In genomic region chr22:50567721-50568252, GRCh38 we compare ENCODE assay signal across 26 cellular contexts. TPM values are rescaled to one million over a fixed set of nuclear protein-coding genes. Genes with fewer than 3 reads are reported as not detected.
"Had no signal": no experiment of that assay in that cellular context is flagged by ENCODE, and none has a peak within 500 bp of the region (broad histone marks: within the 10 kb centered on the region; RNA-seq: fewer than 3 reads in every experiment).

No MANE protein-coding gene starts in this region.

- H3K4me3 Mint-ChIP-seq: activated CD8-positive, alpha-beta T cell treated with anti-CD3 and anti-CD28 coated beads for 36 hours; activated naive CD8-positive, alpha-beta T cell treated with anti-CD3 and anti-CD28 coated beads, Interleukin-2, amount 50 U/mL, for 24 hours; activated T-cell treated with anti-CD3 and anti-CD28 coated beads, Interleukin-2, amount 50 U/mL, for 72 hours; central memory CD8-positive, alpha-beta T cell; T-cell had no signal

- H3K4me3 ChIP-seq: ascending aorta, body of pancreas, SK-N-MC had no signal

- H3K9me3 Mint-ChIP-seq: activated CD8-positive, alpha-beta T cell treated with anti-CD3 and anti-CD28 coated beads for 36 hours; activated naive CD4-positive, alpha-beta T cell treated with anti-CD3 and anti-CD28 coated beads, Interleukin-2, amount 50 U/mL, for 72 hours; activated naive CD8-positive, alpha-beta T cell treated with anti-CD3 and anti-CD28 coated beads, Interleukin-2, amount 50 U/mL, for 24 hours; activated T-cell treated with anti-CD3 and anti-CD28 coated beads, Interleukin-2, amount 50 U/mL, for 72 hours; activated T-helper 2 cell treated with anti-CD3 and anti-CD28 coated beads, Interferon-gamma antibody, Interleukin-2, Interleukin-4, amounts not matched to agents 10 μg/mL and 5 μg/mL and 100 μg/mL, durations not matched to agents 14 hours and 24 hours and 36 hours; central memory CD8-positive, alpha-beta T cell; T-cell had no signal

- H3K27ac ChIP-seq: ascending aorta, SK-N-MC had no signal

- DNase-seq: activated CD4-positive, alpha-beta T cell treated with anti-CD3 and anti-CD28 coated beads for 4 hours; activated CD8-positive, alpha-beta memory T cell treated with anti-CD3 and anti-CD28 coated beads, Interleukin-2, amount 50 U/mL, for 4 hours; activated CD8-positive, alpha-beta T cell treated with anti-CD3 and anti-CD28 coated beads for 36 hours; activated naive CD4-positive, alpha-beta T cell; activated naive CD8-positive, alpha-beta T cell treated with anti-CD3 and anti-CD28 coated beads, Interleukin-2, amount 50 U/mL, for 24 hours; activated T-cell treated with anti-CD3 and anti-CD28 coated beads, Interleukin-2, amount 50 U/mL, for 72 hours; amniotic stem cell; body of pancreas; MM.1S; NCI-H1105; NCI-H1436; NCI-H1694 treated with DMSO at 0.1 percent for 48 hours; NCI-H2029 treated with DMSO at 0.1 percent for 48 hours; NCI-H345; NCI-H510A; SIG-M5; T-cell; T-helper 2 cell; T1000 had no signal

- H3K36me3 ChIP-seq: ascending aorta had no signal

- H3K27me3 Mint-ChIP-seq: activated CD8-positive, alpha-beta T cell treated with anti-CD3 and anti-CD28 coated beads for 36 hours; activated naive CD8-positive, alpha-beta T cell treated with anti-CD3 and anti-CD28 coated beads, Interleukin-2, amount 50 U/mL, for 24 hours; central memory CD8-positive, alpha-beta T cell; T-cell had no signal

- H3K9me3 ChIP-seq: ascending aorta, body of pancreas had no signal

- H3K27ac Mint-ChIP-seq: activated CD8-positive, alpha-beta T cell treated with anti-CD3 and anti-CD28 coated beads for 36 hours; activated naive CD4-positive, alpha-beta T cell treated with anti-CD3 and anti-CD28 coated beads, Interleukin-2, amount 50 U/mL, for 72 hours; activated naive CD8-positive, alpha-beta T cell treated with anti-CD3 and anti-CD28 coated beads, Interleukin-2, amount 50 U/mL, for 24 hours; activated T-cell treated with anti-CD3 and anti-CD28 coated beads, Interleukin-2, amount 50 U/mL, for 72 hours; activated T-helper 2 cell treated with anti-CD3 and anti-CD28 coated beads, Interferon-gamma antibody, Interleukin-2, Interleukin-4, amounts not matched to agents 10 μg/mL and 5 μg/mL and 100 μg/mL, durations not matched to agents 14 hours and 24 hours and 36 hours; T-cell had no signal

- H3K27me3 ChIP-seq: ascending aorta, body of pancreas had no signal

RNA-seq across cellular contexts. Expression of gene SYCE3, which starts 5.1 kb away (rescaled TPM):
- total RNA-seq: activated CD8-positive, alpha-beta T cell treated with anti-CD3 and anti-CD28 coated beads for 36 hours; ascending aorta; body of pancreas; OCI-LY7; RPMI7951; T-cell had no signal

RNA-seq across cellular contexts. Expression of gene KLHDC7B, which starts 22.1 kb away (rescaled TPM):
- total RNA-seq: ascending aorta, body of pancreas, RPMI7951 had no signal

RNA-seq across cellular contexts. Expression of gene MAPK8IP2, which starts 32.8 kb away (rescaled TPM):
- total RNA-seq: ascending aorta had no signal
